ENCODE assay signal across 22 cellular contexts in the genomic region with DNA sequence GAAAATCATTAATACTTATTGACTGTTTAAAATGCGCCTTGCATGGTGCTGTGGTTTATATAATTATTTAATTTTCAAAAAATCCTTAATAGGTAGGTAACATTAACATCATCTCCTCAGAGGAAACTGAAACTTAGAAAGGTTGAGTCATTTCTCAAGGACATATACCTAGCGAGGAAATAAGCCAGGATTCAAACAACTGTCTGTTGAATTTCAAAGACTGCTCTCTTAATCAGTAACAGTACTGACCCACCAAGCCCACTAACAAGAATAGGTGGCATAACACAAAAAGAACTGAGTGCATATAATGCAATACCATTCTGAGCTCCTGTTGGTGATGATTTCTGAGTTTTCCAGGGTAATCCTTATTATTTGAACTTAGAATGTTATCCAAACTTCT.
"Had no signal": no experiment of that assay in that cellular context is flagged by ENCODE, and none has a peak within 500 bp of the region (broad histone marks: within the 10 kb centered on the region; RNA-seq: fewer than 3 reads in every experiment).

No MANE protein-coding gene starts in this region.

- H3K27me3 ChIP-seq: dorsolateral prefrontal cortex, neutrophil, spleen, testis, tibial nerve, upper lobe of right lung, vagina had no signal

- DNase-seq: dorsolateral prefrontal cortex; effector memory CD4-positive, alpha-beta T cell; islet precursor cell; mammary epithelial cell; naive thymus-derived CD8-positive, alpha-beta T cell; posterior cingulate gyrus; spleen; stimulated activated CD4-positive, alpha-beta T cell treated with anti-CD3 and anti-CD28 coated beads, Interleukin-15, amount 100 ng/mL, for 24 hours; stimulated activated CD4-positive, alpha-beta T cell treated with anti-CD3 and anti-CD28 coated beads, Interleukin-1b, Interleukin-23, amount 100 ng/mL, for 48 hours; stimulated activated CD4-positive, alpha-beta T cell treated with anti-CD3 and anti-CD28 coated beads, Interleukin-4, amount 100 ng/mL, for 24 hours; stimulated activated naive CD8-positive, alpha-beta T cell treated with anti-CD3 and anti-CD28 coated beads, Interleukin-15, amount 100 ng/mL, for 72 hours; testis; upper lobe of right lung had no signal

- H3K27ac ChIP-seq: dorsolateral prefrontal cortex, neutrophil, spleen, testis, tibial nerve, upper lobe of right lung, vagina had no signal

- H3K36me3 ChIP-seq: neutrophil, spleen, upper lobe of right lung, vagina had no signal

- FAIRE-seq: endometrium, frontal cortex had no signal

- ATAC-seq: esophagus mucosa; left lobe of liver; naive thymus-derived CD8-positive, alpha-beta T cell; sciatic nerve; stimulated activated memory B cell treated with anti-CD40 and anti-IgM and Interleukin-4, amounts not matched to agents 10 μg/mL and 1 μg/mL and 100 μg/mL, for 72 hours; stimulated activated naive CD8-positive, alpha-beta T cell treated with anti-CD3 and anti-CD28 coated beads, Interleukin-15, amount 100 ng/mL, for 72 hours; upper lobe of right lung had no signal

- H3K4me3 ChIP-seq: dorsolateral prefrontal cortex, spleen, testis, tibial nerve, upper lobe of right lung, vagina had no signal

- H3K4me1 ChIP-seq: spleen, testis, upper lobe of right lung, vagina had no signal

- H3K9me3 ChIP-seq: neutrophil, spleen, testis, tibial nerve, upper lobe of right lung, vagina had no signal
